ENCODE assay signal across 1 cellular context in the genomic region with DNA sequence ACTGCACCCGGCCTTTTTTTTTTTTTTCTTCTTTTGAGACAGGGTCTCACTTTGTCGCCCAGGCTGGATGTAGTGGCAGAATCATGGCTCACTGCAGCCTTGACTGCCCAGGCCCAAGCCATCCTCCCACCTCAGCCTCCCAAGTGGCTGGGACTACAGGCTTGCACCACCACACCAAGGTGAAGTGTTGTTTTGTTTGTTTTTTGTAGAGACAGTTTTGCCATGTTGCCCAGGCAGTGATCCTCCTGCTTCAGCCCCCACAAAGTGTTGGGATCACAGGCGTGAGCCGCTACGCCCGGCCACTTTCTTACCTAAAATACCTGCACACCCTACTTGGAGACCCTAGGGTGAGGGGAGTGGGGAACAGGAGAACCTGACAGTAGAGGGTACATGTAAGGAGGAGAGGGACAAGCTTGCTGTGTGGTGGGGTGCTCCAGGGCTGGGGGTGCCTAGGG.
TF ChIP-seq lines count a peak whose summit lies in the region.

No MANE protein-coding gene starts in this region.

TF ChIP-seq in HepG2, 621 proteins besides CTCF, POLR2A, EP300 and RAD21:
- TF ChIP-seq ZNF784 (CRISPR knock-in tag; IDR thresholded peaks at IDR 0.05; ENCODE audit: borderline replicate concordance) (no peak), KDM5B (CRISPR knock-in tag; IDR thresholded peaks at IDR 0.05; ENCODE audit: borderline replicate concordance) (no peak), NCOA2 (CRISPR knock-in tag; IDR thresholded peaks at IDR 0.05) (no peak), ZBTB20 (CRISPR knock-in tag; IDR thresholded peaks at IDR 0.05; ENCODE audit: borderline replicate concordance, low read depth) (no peak), PAXIP1 (CRISPR knock-in tag; conservative IDR thresholded peaks at IDR 0.05) (no peak), ZNF543 (CRISPR knock-in tag; IDR thresholded peaks at IDR 0.05) (no peak), AHR (CRISPR knock-in tag; IDR thresholded peaks at IDR 0.05) (no peak), ZNF143 (CRISPR knock-in tag; IDR thresholded peaks at IDR 0.05) (no peak), GATAD1 (CRISPR knock-in tag; IDR thresholded peaks at IDR 0.05) (no peak), ZBTB39 (CRISPR knock-in tag; IDR thresholded peaks at IDR 0.05) (no peak), ZNF775 (CRISPR knock-in tag; IDR thresholded peaks at IDR 0.05; ENCODE audit: borderline replicate concordance) (no peak), BHLHE40 (IDR thresholded peaks at IDR 0.05; ENCODE audit: low read length) (no peak), ZNF224 (CRISPR knock-in tag; IDR thresholded peaks at IDR 0.05) (no peak)
- TF ChIP-seq, protein P1, sequence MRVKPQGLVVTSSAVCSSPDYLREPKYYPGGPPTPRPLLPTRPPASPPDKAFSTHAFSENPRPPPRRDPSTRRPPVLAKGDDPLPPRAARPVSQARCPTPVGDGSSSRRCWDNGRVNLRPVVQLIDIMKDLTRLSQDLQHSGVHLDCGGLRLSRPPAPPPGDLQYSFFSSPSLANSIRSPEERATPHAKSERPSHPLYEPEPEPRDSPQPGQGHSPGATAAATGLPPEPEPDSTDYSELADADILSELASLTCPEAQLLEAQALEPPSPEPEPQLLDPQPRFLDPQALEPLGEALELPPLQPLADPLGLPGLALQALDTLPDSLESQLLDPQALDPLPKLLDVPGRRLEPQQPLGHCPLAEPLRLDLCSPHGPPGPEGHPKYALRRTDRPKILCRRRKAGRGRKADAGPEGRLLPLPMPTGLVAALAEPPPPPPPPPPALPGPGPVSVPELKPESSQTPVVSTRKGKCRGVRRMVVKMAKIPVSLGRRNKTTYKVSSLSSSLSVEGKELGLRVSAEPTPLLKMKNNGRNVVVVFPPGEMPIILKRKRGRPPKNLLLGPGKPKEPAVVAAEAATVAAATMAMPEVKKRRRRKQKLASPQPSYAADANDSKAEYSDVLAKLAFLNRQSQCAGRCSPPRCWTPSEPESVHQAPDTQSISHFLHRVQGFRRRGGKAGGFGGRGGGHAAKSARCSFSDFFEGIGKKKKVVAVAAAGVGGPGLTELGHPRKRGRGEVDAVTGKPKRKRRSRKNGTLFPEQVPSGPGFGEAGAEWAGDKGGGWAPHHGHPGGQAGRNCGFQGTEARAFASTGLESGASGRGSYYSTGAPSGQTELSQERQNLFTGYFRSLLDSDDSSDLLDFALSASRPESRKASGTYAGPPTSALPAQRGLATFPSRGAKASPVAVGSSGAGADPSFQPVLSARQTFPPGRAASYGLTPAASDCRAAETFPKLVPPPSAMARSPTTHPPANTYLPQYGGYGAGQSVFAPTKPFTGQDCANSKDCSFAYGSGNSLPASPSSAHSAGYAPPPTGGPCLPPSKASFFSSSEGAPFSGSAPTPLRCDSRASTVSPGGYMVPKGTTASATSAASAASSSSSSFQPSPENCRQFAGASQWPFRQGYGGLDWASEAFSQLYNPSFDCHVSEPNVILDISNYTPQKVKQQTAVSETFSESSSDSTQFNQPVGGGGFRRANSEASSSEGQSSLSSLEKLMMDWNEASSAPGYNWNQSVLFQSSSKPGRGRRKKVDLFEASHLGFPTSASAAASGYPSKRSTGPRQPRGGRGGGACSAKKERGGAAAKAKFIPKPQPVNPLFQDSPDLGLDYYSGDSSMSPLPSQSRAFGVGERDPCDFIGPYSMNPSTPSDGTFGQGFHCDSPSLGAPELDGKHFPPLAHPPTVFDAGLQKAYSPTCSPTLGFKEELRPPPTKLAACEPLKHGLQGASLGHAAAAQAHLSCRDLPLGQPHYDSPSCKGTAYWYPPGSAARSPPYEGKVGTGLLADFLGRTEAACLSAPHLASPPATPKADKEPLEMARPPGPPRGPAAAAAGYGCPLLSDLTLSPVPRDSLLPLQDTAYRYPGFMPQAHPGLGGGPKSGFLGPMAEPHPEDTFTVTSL (CRISPR knock-in tag; IDR thresholded peaks at IDR 0.05; ENCODE audit: borderline replicate concordance): no peak
